ENCODE assay signal across 9 cellular contexts in the genomic region with DNA sequence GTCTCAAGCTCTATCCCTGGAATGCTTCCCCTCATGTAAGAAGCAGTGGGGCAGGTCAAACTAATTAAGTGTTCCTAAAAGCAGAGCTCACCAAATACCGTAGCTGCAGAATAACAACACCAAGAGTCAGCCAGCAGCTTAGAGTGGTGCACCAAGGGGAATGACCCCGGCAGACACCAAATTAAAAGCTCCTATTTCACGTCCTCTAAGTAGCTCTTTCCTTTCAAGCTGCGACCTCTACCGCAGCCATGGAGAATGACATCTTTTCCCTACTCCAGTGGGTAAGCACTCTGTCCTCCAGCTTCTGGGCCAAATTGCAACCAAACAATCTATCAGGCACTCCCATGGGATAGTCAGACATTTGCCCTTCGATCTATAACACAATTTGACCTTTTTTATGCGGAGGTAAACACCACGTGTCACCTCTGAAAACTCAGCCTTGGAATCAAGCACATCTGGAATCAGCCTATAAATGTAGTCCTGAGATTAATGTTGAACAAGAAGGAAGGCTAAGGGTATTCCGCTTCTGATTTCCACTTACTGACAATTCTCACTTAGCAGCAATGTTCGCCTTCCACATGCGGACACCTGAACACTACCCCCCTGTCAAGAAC.
DNase-seq lines count a peak whose midpoint lies in the region; ATAC-seq, FAIRE-seq and TF ChIP-seq lines count a peak whose summit lies in the region.
"Had no signal": no experiment of that assay in that cellular context is flagged by ENCODE, and none has a peak within 500 bp of the region (broad histone marks: within the 10 kb centered on the region; RNA-seq: fewer than 3 reads in every experiment).

No MANE protein-coding gene starts in this region.

- TF ChIP-seq EP300 in upper lobe of left lung (IDR thresholded peaks at IDR 0.05) = no peak

- H3K9me3 ChIP-seq in upper lobe of left lung = no peaks in the 10 kb centered on the region
- H3K9me3 ChIP-seq: BLaER1 had no signal

- peak; percentile 36 for DNase-seq in NCI-H2171 treated with DMSO at 0.1 percent for 48 hours (lab: John Stamatoyannopoulos, UW)
- DNase-seq in NCI-H2171 (lab: John Stamatoyannopoulos, UW) = no peak
- DNase-seq in NCI-H82 treated with DMSO at 0.1 percent for 48 hours (lab: John Stamatoyannopoulos, UW; ENCODE audit: unreplicated experiment) = peak; percentile 27
- DNase-seq in bronchial epithelial cell (ENCODE audit: low read depth) = peak; percentile 56
- peak in 1 of 2 donors; percentile 23 for DNase-seq in left colon
- DNase-seq in upper lobe of left lung = peak in 1 of 2 donors; percentile 30
- no peak for DNase-seq in amniotic stem cell (lab: John Stamatoyannopoulos, UW)

- H3K4me1 ChIP-seq in upper lobe of left lung = peaks cover 0 to 11% (median 9%) of the 10 kb centered on the region in 4 donors
- H3K4me1 ChIP-seq: BLaER1 had no signal

- peak; percentile 83 for TF ChIP-seq CTCF in bronchial epithelial cell (IDR thresholded peaks at IDR 0.05; ENCODE audit: insufficient read depth, low read length, severe bottlenecking)
- peak in 5 of 6 experiments; percentile 46 to 68 (median 61) for TF ChIP-seq CTCF in upper lobe of left lung (IDR thresholded peaks at IDR 0.05)

- FAIRE-seq in bronchial epithelial cell (lab: Jason Lieb, UNC) = no peak

- H3K27me3 ChIP-seq in bronchial epithelial cell (ENCODE audit: control insufficient read depth, insufficient read depth, low read length) = no peaks in the 10 kb centered on the region
- H3K27me3 ChIP-seq in upper lobe of left lung = no peaks in the 10 kb centered on the region
- H3K27me3 ChIP-seq: BLaER1 had no signal

- no peak for TF ChIP-seq POLR2A in upper lobe of left lung (IDR thresholded peaks at IDR 0.05)

- no peak overlapping the region for H3K27ac ChIP-seq in upper lobe of left lung
- H3K27ac ChIP-seq: BLaER1 had no signal

- intact Hi-C loops in left colon (cut with DNase I, micrococcal nuclease) = no loop called here

- H3K36me3 ChIP-seq in bronchial epithelial cell (ENCODE audit: control insufficient read depth, insufficient read depth, low read length) (no peaks in the 10 kb centered on the region), upper lobe of left lung (no peaks in the 10 kb centered on the region)
- H3K36me3 ChIP-seq: BLaER1 had no signal

- peak; percentile 57 for ATAC-seq in HG03442 (IDR thresholded peaks at IDR 0.05; ENCODE audit: unreplicated experiment)
- peak; percentile 64 for ATAC-seq in left colon
- ATAC-seq in upper lobe of left lung (ENCODE audit: low FRiP score in 2 of 2) = peak in 1 of 2 donors; percentile 83

- WGBS in upper lobe of left lung, 2 donors = 40 to 47% methylated on average over 11 of the region's 11 CpGs

- H3K4me3 ChIP-seq in bronchial epithelial cell (ENCODE audit: low read depth, low read length) = no peak overlapping the region
- H3K4me3 ChIP-seq in upper lobe of left lung = no peak overlapping the region
- H3K4me3 ChIP-seq: BLaER1 had no signal

Comparison
In these comparisons a context has a peak if more than half of its experiments do, and no peak if none do; other contexts are left out.
1. DNase-seq: peak in NCI-H2171 treated with DMSO at 0.1 percent for 48 hours (single experiment), NCI-H82 treated with DMSO at 0.1 percent for 48 hours (single experiment) and bronchial epithelial cell (single experiment); none in NCI-H2171 (single experiment) and amniotic stem cell (single experiment).